ENCODE assay signal across 12 cellular contexts in the genomic region with DNA sequence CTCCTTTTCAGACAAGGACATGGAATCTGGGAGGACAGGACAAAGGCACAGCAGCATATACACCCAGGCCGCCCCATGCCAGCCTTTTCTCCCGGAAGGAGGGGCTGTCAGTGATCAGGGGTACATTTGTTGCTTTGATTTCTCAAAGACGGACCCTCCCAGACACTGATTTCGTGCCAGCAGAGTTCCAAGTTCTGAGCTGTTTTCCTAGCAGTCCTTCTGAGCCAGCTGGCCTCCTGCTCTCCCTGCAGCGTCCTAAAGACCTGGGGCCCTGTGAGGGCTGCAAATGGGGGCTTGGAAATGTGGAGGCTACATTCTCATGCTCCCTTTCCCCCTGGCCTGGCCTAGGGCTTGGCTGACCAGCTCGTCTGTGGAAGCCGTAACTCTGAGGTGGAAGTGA.
"Had no signal": no experiment of that assay in that cellular context is flagged by ENCODE, and none has a peak within 500 bp of the region (broad histone marks: within the 10 kb centered on the region; RNA-seq: fewer than 3 reads in every experiment).

No MANE protein-coding gene starts in this region.

- H3K9me3 Mint-ChIP-seq: activated CD4-positive, alpha-beta memory T cell treated with anti-CD3 and anti-CD28 coated beads, Interleukin-2, amount 10 ng/mL, durations not matched to agents 7 days and 5 days; activated naive CD8-positive, alpha-beta T cell treated with anti-CD3 and anti-CD28 coated beads, Interleukin-2, amount 10 ng/mL, durations not matched to agents 7 days and 5 days; neural crest cell had no signal

- H3K4me3 Mint-ChIP-seq: activated CD4-positive, alpha-beta memory T cell treated with anti-CD3 and anti-CD28 coated beads, Interleukin-2, amount 10 ng/mL, durations not matched to agents 7 days and 5 days; activated naive CD8-positive, alpha-beta T cell treated with anti-CD3 and anti-CD28 coated beads, Interleukin-2, amount 10 ng/mL, durations not matched to agents 7 days and 5 days; neural crest cell had no signal

- H3K4me1 Mint-ChIP-seq: neural crest cell had no signal

- H3K9me3 ChIP-seq: sigmoid colon, spleen had no signal

- DNase-seq: activated CD4-positive, alpha-beta memory T cell treated with anti-CD3 and anti-CD28 coated beads, Interleukin-2, amount 10 ng/mL, durations not matched to agents 7 days and 5 days; activated CD4-positive, alpha-beta T cell treated with anti-CD3 and anti-CD28 coated beads for 4 hours; activated gamma-delta T cell treated with Interleukin-2 at 50 U/mL for 16 hours; activated naive CD8-positive, alpha-beta T cell treated with anti-CD3 and anti-CD28 coated beads, Interleukin-2, amount 10 ng/mL, durations not matched to agents 7 days and 5 days; activated T-cell treated with anti-CD3 and anti-CD28 coated beads, Interleukin-2, amount 50 U/mL, for 48 hours; glutamatergic neuron; sigmoid colon; spleen; stimulated activated CD4-positive, alpha-beta T cell treated with anti-CD3 and anti-CD28 coated beads, Interleukin-1b, Interleukin-23, amount 100 ng/mL, for 48 hours; T-helper 2 cell had no signal

- H3K27me3 ChIP-seq: sigmoid colon, spleen had no signal

- H3K27ac Mint-ChIP-seq: activated naive CD8-positive, alpha-beta T cell treated with anti-CD3 and anti-CD28 coated beads, Interleukin-2, amount 10 ng/mL, durations not matched to agents 7 days and 5 days had no signal

- H3K27me3 Mint-ChIP-seq: activated CD4-positive, alpha-beta memory T cell treated with anti-CD3 and anti-CD28 coated beads, Interleukin-2, amount 10 ng/mL, durations not matched to agents 7 days and 5 days; activated naive CD8-positive, alpha-beta T cell treated with anti-CD3 and anti-CD28 coated beads, Interleukin-2, amount 10 ng/mL, durations not matched to agents 7 days and 5 days had no signal

- H3K4me3 ChIP-seq: sigmoid colon, spleen had no signal

- ATAC-seq: esophagus mucosa had no signal
